In genomic region chr1:186189156-186189555, GRCh38 we compare ENCODE assay signal across 16 cellular contexts.
DNase-seq lines count a peak whose midpoint lies in the region; ATAC-seq and TF ChIP-seq lines count a peak whose summit lies in the region.
"Had no signal": no experiment of that assay in that cellular context is flagged by ENCODE, and none has a peak within 500 bp of the region (broad histone marks: within the 10 kb centered on the region; RNA-seq: fewer than 3 reads in every experiment).

No MANE protein-coding gene starts in this region.

- intact Hi-C loops in mammary epithelial cell (cut with micrococcal nuclease) (no loop called here), breast epithelium (cut with DNase I; ENCODE audit: low total_unique reads) (no loop called here), dorsolateral prefrontal cortex (cut with DNase I) (no loop called here)

- H3K14ac ChIP-seq in mesenchymal stem cell (ENCODE audit: low read length in 2 of 2): no peak overlapping the region

- TSS peak; percentile 62 for BruUV-seq in mammary epithelial cell (replicated peaks; lab: Mats Ljungman, UMichigan)

- H3K4me3 ChIP-seq in mammary epithelial cell (replicated peaks in 1 of 3; ENCODE audit: insufficient read depth in 1 of 3, low read depth in 2 of 3, low read length in 3 of 3): no peak overlapping the region
- H3K4me3 ChIP-seq in breast epithelium: no peak overlapping the region
- no peak overlapping the region for H3K4me3 ChIP-seq in brain microvascular endothelial cell (ENCODE audit: low read depth, low read length)
- no peak overlapping the region for H3K4me3 ChIP-seq in mesenchymal stem cell (ENCODE audit: insufficient read depth in 1 of 2, low read depth in 1 of 2, low read length in 2 of 2)
- H3K4me3 ChIP-seq in dorsolateral prefrontal cortex: no peak overlapping the region
- H3K4me3 ChIP-seq: BLaER1 had no signal

- H3K9me3 ChIP-seq in mammary epithelial cell (replicated peaks; ENCODE audit: insufficient read depth, low read length) (no peaks in the 10 kb centered on the region), breast epithelium (no peaks in the 10 kb centered on the region), mesenchymal stem cell (ENCODE audit: control insufficient read depth, low read length) (no peaks in the 10 kb centered on the region)
- H3K9me3 ChIP-seq: BLaER1 had no signal

- no peaks in the 10 kb centered on the region for H3K79me1 ChIP-seq in mesenchymal stem cell (replicated peaks; ENCODE audit: low read length, poor library complexity, severe bottlenecking)

- no peak overlapping the region for H3K23ac ChIP-seq in mesenchymal stem cell (ENCODE audit: low read length in 2 of 2)

- H3K36me3 ChIP-seq in mammary epithelial cell (ENCODE audit: insufficient read depth, low read length) (no peaks in the 10 kb centered on the region), breast epithelium (no peaks in the 10 kb centered on the region), brain microvascular endothelial cell (replicated peaks) (no peaks in the 10 kb centered on the region), mesenchymal stem cell (ENCODE audit: control insufficient read depth in 1 of 2, insufficient read depth in 2 of 2, low read depth in 1 of 2, low read length in 2 of 2) (peaks cover 6 to 51% of the 10 kb centered on the region in 2 experiments)
- H3K36me3 ChIP-seq: BLaER1 had no signal

- H3K9ac ChIP-seq in mammary epithelial cell (ENCODE audit: insufficient read depth, low read length) (no peak overlapping the region), mesenchymal stem cell (ENCODE audit: low read length) (peak overlapping the region; percentile 76)
- H3K9ac ChIP-seq: BLaER1, KMS-11 had no signal

- H4K8ac ChIP-seq in mesenchymal stem cell (ENCODE audit: low read length): no peak overlapping the region

- dilution Hi-C loops in mammary epithelial cell (cut with HindIII; ENCODE audit: low sequenced_read_pairs): no loop called here

- peak overlapping the region in 1 of 2 experiments; percentile 55 for H3K18ac ChIP-seq in mesenchymal stem cell (ENCODE audit: low read depth in 1 of 2, low read length in 2 of 2)

- in situ Hi-C loops in mammary epithelial cell (cut with MboI; ENCODE audit: low sequenced_read_pairs in 2 of 2) (no loop called here), brain microvascular endothelial cell (cut with HindIII; ENCODE audit: low pct_ligation_motif_present, low sequenced_read_pairs) (no loop called here)

- H2AFZ ChIP-seq in mammary epithelial cell (ENCODE audit: low read depth, low read length) (peak overlapping the region; percentile 5), mesenchymal stem cell (ENCODE audit: low read depth, low read length) (no peak overlapping the region)

- CTCF ChIA-PET in mammary epithelial cell (lab: Charles Lee; ENCODE audit: low non-redundant PET): no interaction called here

- H3K4me1 ChIP-seq in mammary epithelial cell (ENCODE audit: insufficient read depth, low read length) (peaks cover 41% of the 10 kb centered on the region), breast epithelium (no peaks in the 10 kb centered on the region), mesenchymal stem cell (ENCODE audit: control insufficient read depth, insufficient read depth, low read depth, low read length) (peaks cover 7% of the 10 kb centered on the region)

- no peak overlapping the region for H2BK15ac ChIP-seq in mesenchymal stem cell (ENCODE audit: low read depth, poor library complexity, severe bottlenecking)

- H2BK120ac ChIP-seq in mesenchymal stem cell (ENCODE audit: low read depth, low read length): no peak overlapping the region

- H4K20me1 ChIP-seq in mammary epithelial cell (ENCODE audit: insufficient read depth, low read length): no peaks in the 10 kb centered on the region
- H4K20me1 ChIP-seq: BLaER1 had no signal

- no peaks in the 10 kb centered on the region for H3K79me2 ChIP-seq in mammary epithelial cell (ENCODE audit: insufficient read depth, low read length)

- TF ChIP-seq CTCF in mammary epithelial cell (conservative IDR thresholded peaks at IDR 0.05 in 1 of 2, IDR thresholded peaks at IDR 0.05 in 1 of 2; ENCODE audit: extremely low read depth in 1 of 2, insufficient read depth in 1 of 2, low read depth in 1 of 2, low read length in 2 of 2): no peak
- TF ChIP-seq CTCF in breast epithelium (IDR thresholded peaks at IDR 0.05): no peak
- TF ChIP-seq CTCF in brain microvascular endothelial cell (IDR thresholded peaks at IDR 0.05; ENCODE audit: low read depth, low read length, missing control alignments): no peak
- no peak for TF ChIP-seq CTCF in dorsolateral prefrontal cortex (IDR thresholded peaks at IDR 0.05 in 54 of 56, conservative IDR thresholded peaks at IDR 0.05 in 2 of 56; ENCODE audit: low read depth in 1 of 56, partially characterized antibody in 56 of 56)

- no peak for DNase-seq in mammary epithelial cell
- DNase-seq in breast epithelium (ENCODE audit: low spot score in 2 of 2): no peak
- DNase-seq in brain microvascular endothelial cell: no peak
- DNase-seq in mesenchymal stem cell: no peak
- no peak for DNase-seq in occipital lobe (lab: John Stamatoyannopoulos, UW)
- no peak for DNase-seq in activated CD8-positive, alpha-beta memory T cell treated with anti-CD3 and anti-CD28 coated beads, Interleukin-2, amount 50 U/mL, for 4 hours
- no peak for DNase-seq in dorsolateral prefrontal cortex
- DNase-seq: 8988T; CD8-positive, alpha-beta T cell; DMS79 treated with DMSO at 0.1 percent for 48 hours; NCI-H1436 treated with DMSO at 0.1 percent for 48 hours; NCI-H2081; NCI-H774 had no signal

- no peak for ATAC-seq in HG03469 (IDR thresholded peaks at IDR 0.05; ENCODE audit: unreplicated experiment)
- ATAC-seq: CD8-positive, alpha-beta T cell had no signal

- H2BK5ac ChIP-seq in mesenchymal stem cell (ENCODE audit: low read depth, low read length, poor library complexity, severe bottlenecking): no peak overlapping the region

- H3K27ac ChIP-seq in mammary epithelial cell (ENCODE audit: insufficient read depth, low read depth, low read length): peak overlapping the region; percentile 90
- H3K27ac ChIP-seq in breast epithelium: no peak overlapping the region
- peak overlapping the region; percentile 95 for H3K27ac ChIP-seq in brain microvascular endothelial cell
- H3K27ac ChIP-seq in mesenchymal stem cell (ENCODE audit: low read length, poor library complexity, severe bottlenecking): peak overlapping the region; percentile 56
- no peak overlapping the region for H3K27ac ChIP-seq in dorsolateral prefrontal cortex
- H3K27ac ChIP-seq: BLaER1, KMS-11 had no signal

- H3K27me3 ChIP-seq in mammary epithelial cell (ENCODE audit: insufficient read depth, low read length) (no peaks in the 10 kb centered on the region), breast epithelium (no peaks in the 10 kb centered on the region), brain microvascular endothelial cell (replicated peaks) (no peaks in the 10 kb centered on the region), mesenchymal stem cell (ENCODE audit: control insufficient read depth in 1 of 2, insufficient read depth in 1 of 2, low read length in 2 of 2) (no peaks in the 10 kb centered on the region), dorsolateral prefrontal cortex (peaks cover 0 to 9% (median 0%) of the 10 kb centered on the region in 45 donors)
- H3K27me3 ChIP-seq: BLaER1 had no signal

- no peak for TF ChIP-seq POLR2A in breast epithelium (IDR thresholded peaks at IDR 0.05)

- peak overlapping the region; percentile 65 to 80 for H2BK12ac ChIP-seq in mesenchymal stem cell (ENCODE audit: low read length in 2 of 2)

- H3K4ac ChIP-seq in mesenchymal stem cell (ENCODE audit: low read depth in 1 of 2, low read length in 2 of 2): no peak overlapping the region

- peak overlapping the region; percentile 63 for H3K4me2 ChIP-seq in mammary epithelial cell (ENCODE audit: insufficient read depth, low read depth, low read length)
- H3K4me2 ChIP-seq in mesenchymal stem cell (ENCODE audit: low read length, poor library complexity, severe bottlenecking): no peak overlapping the region
- H3K4me2 ChIP-seq: BLaER1, KMS-11 had no signal

- peak overlapping the region; percentile 68 for H2AK5ac ChIP-seq in mesenchymal stem cell (ENCODE audit: low read length, severe bottlenecking)

- 97% methylated on average over 3 of the region's 3 CpGs for WGBS in mammary epithelial cell (ENCODE audit: low coverage, missing lambda C conversion rate)
- WGBS in mesenchymal stem cell: 100% methylated on average over 1 of the region's 3 CpGs

- H4K91ac ChIP-seq in mesenchymal stem cell (ENCODE audit: low read length): peak overlapping the region; percentile 56

Comparison
In these comparisons a context has a peak if more than half of its experiments do, and no peak if none do; other contexts are left out.
1. H3K27ac ChIP-seq: peak in mammary epithelial cell (single experiment), brain microvascular endothelial cell (single experiment) and mesenchymal stem cell (single experiment); none in breast epithelium (0 of 2) and dorsolateral prefrontal cortex (0 of 59).